In genomic region chr1:5739561-5740078, GRCh38 we compare ENCODE assay signal across 32 cellular contexts.
"Had no signal": no experiment of that assay in that cellular context is flagged by ENCODE, and none has a peak within 500 bp of the region (broad histone marks: within the 10 kb centered on the region; RNA-seq: fewer than 3 reads in every experiment).

No MANE protein-coding gene starts in this region.

- DNase-seq: activated CD4-positive, alpha-beta memory T cell treated with anti-CD3 and anti-CD28 coated beads, Interleukin-2, amount 10 ng/mL, durations not matched to agents 7 days and 5 days; activated CD4-positive, alpha-beta T cell treated with anti-CD3 and anti-CD28 coated beads for 1 hour; activated CD4-positive, alpha-beta T cell treated with anti-CD3 and anti-CD28 coated beads, Interleukin-2, amount 10 ng/mL, durations not matched to agents 7 days and 5 days; activated gamma-delta T cell treated with Interleukin-2 at 50 U/mL for 16 hours; activated naive CD4-positive, alpha-beta T cell treated with anti-CD3 and anti-CD28 coated beads, Interleukin-2, amount 50 U/mL, for 16 hours; activated T-cell treated with anti-CD3 and anti-CD28 coated beads for 4 hours; amniotic stem cell; dermis blood vessel endothelial cell; effector CD4-positive, alpha-beta T cell; foreskin keratinocyte; heart left ventricle; hypothalamus; naive thymus-derived CD8-positive, alpha-beta T cell; occipital lobe; psoas muscle; stimulated activated CD4-positive, alpha-beta T cell treated with anti-CD3 and anti-CD28 coated beads, Interleukin-1b, Interleukin-23, amount 100 ng/mL, for 48 hours; stimulated activated CD4-positive, alpha-beta T cell treated with anti-CD3 and anti-CD28 coated beads, Interleukin-4, amount 100 ng/mL, for 4 hours; stimulated activated CD8-positive, alpha-beta memory T cell treated with anti-CD3 and anti-CD28 coated beads, Interleukin-4, amount 100 ng/mL, for 48 hours; stimulated activated naive CD8-positive, alpha-beta T cell treated with anti-CD3 and anti-CD28 coated beads, Interleukin-15, amount 100 ng/mL, for 72 hours; T-helper 2 cell; tibial artery had no signal

- H3K27ac ChIP-seq: breast epithelium, esophagus muscularis mucosa, foreskin keratinocyte, heart left ventricle, parathyroid adenoma, psoas muscle, tibial artery had no signal

- H3K27ac Mint-ChIP-seq: activated CD4-positive, alpha-beta memory T cell treated with anti-CD3 and anti-CD28 coated beads, Interleukin-2, amount 10 ng/mL, durations not matched to agents 7 days and 5 days; activated CD4-positive, alpha-beta T cell treated with anti-CD3 and anti-CD28 coated beads, Interleukin-2, amount 10 ng/mL, durations not matched to agents 7 days and 5 days; activated T-helper 1 cell treated with anti-CD3 and anti-CD28 coated beads, Interleukin-12 subunit alpha, Interleukin-12 subunit beta, Interleukin-2, Interleukin-4 antibody, amounts not matched to agents 30 ng/mL and 10 ng/mL and 1 ng/mL, durations not matched to agents 14 hours and 24 hours and 36 hours; memory B cell; stimulated activated memory B cell treated with anti-CD40 and anti-IgM and Interleukin-4, amounts not matched to agents 10 μg/mL and 1 μg/mL and 100 μg/mL, for 72 hours; WTC11 had no signal

- H3K9me3 Mint-ChIP-seq: activated CD4-positive, alpha-beta memory T cell treated with anti-CD3 and anti-CD28 coated beads, Interleukin-2, amount 10 ng/mL, durations not matched to agents 7 days and 5 days; activated CD4-positive, alpha-beta T cell treated with anti-CD3 and anti-CD28 coated beads, Interleukin-2, amount 10 ng/mL, durations not matched to agents 7 days and 5 days; activated T-helper 1 cell treated with anti-CD3 and anti-CD28 coated beads, Interleukin-12 subunit alpha, Interleukin-12 subunit beta, Interleukin-2, Interleukin-4 antibody, amounts not matched to agents 30 ng/mL and 10 ng/mL and 1 ng/mL, durations not matched to agents 14 hours and 24 hours and 36 hours had no signal

- H3K36me3 ChIP-seq: breast epithelium, esophagus muscularis mucosa, heart left ventricle, tibial artery had no signal

- H3K9me3 ChIP-seq: breast epithelium, esophagus muscularis mucosa, heart left ventricle, psoas muscle, tibial artery had no signal

- H3K4me1 Mint-ChIP-seq: activated CD4-positive, alpha-beta T cell treated with anti-CD3 and anti-CD28 coated beads, Interleukin-2, amount 10 ng/mL, durations not matched to agents 7 days and 5 days; stimulated activated memory B cell treated with anti-CD40 and anti-IgM and Interleukin-4, amounts not matched to agents 10 μg/mL and 1 μg/mL and 100 μg/mL, for 72 hours; WTC11 had no signal

- H3K4me3 Mint-ChIP-seq: activated CD4-positive, alpha-beta memory T cell treated with anti-CD3 and anti-CD28 coated beads, Interleukin-2, amount 10 ng/mL, durations not matched to agents 7 days and 5 days; activated CD4-positive, alpha-beta T cell treated with anti-CD3 and anti-CD28 coated beads, Interleukin-2, amount 10 ng/mL, durations not matched to agents 7 days and 5 days; activated T-helper 1 cell treated with anti-CD3 and anti-CD28 coated beads, Interleukin-12 subunit alpha, Interleukin-12 subunit beta, Interleukin-2, Interleukin-4 antibody, amounts not matched to agents 30 ng/mL and 10 ng/mL and 1 ng/mL, durations not matched to agents 14 hours and 24 hours and 36 hours; central memory CD8-positive, alpha-beta T cell; memory B cell; neural crest cell; stimulated activated memory B cell treated with anti-CD40 and anti-IgM and Interleukin-4, amounts not matched to agents 10 μg/mL and 1 μg/mL and 100 μg/mL, for 72 hours; stimulated activated naive CD8-positive, alpha-beta T cell treated with anti-CD3 and anti-CD28 coated beads, Interleukin-15, amount 100 ng/mL, for 72 hours; WTC11 had no signal

- H3K4me1 ChIP-seq: breast epithelium, foreskin keratinocyte, heart left ventricle, parathyroid adenoma, psoas muscle, tibial artery had no signal

- H3K27me3 ChIP-seq: foreskin keratinocyte had no signal

- H3K9ac ChIP-seq: parathyroid adenoma had no signal

- H3K4me3 ChIP-seq: breast epithelium, esophagus muscularis mucosa, heart left ventricle, psoas muscle, skin epidermis, tibial artery had no signal

- ATAC-seq: foreskin keratinocyte; naive thymus-derived CD8-positive, alpha-beta T cell; psoas muscle; SK-N-SH treated with all-trans-retinoic acid at 6 μM for 48 hours; stimulated activated memory B cell treated with anti-CD40 and anti-IgM and Interleukin-4, amounts not matched to agents 10 μg/mL and 1 μg/mL and 100 μg/mL, for 72 hours; stimulated activated naive CD8-positive, alpha-beta T cell treated with anti-CD3 and anti-CD28 coated beads, Interleukin-15, amount 100 ng/mL, for 72 hours; WTC11 had no signal

- H3K36me3 Mint-ChIP-seq: memory B cell; stimulated activated memory B cell treated with anti-CD40 and anti-IgM and Interleukin-4, amounts not matched to agents 10 μg/mL and 1 μg/mL and 100 μg/mL, for 72 hours had no signal
